Comparison of ENCODE assay signal across 24 cellular contexts in the genomic region with DNA sequence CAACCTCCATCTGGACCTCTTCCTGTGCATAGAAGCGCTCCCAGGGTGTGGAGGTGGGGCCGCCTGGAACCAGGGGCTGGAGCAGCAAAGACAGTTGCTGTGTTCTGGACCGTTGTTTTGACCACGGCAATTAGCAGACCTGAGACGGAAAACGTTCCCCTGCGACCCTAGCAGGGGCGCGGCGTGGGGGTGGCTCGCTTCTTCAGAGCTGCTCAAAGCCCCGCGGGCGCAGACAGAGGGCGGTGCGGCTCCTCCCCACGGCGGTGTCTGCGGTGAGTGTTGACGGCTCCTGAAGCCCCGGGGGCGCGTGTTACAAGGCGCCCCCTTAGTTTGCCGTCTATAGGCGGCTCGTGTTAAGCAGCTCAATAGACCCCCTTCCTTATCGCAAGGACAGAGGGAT.
DNase-seq lines count a peak whose midpoint lies in the region; ATAC-seq and TF ChIP-seq lines count a peak whose summit lies in the region.
"Had no signal": no experiment of that assay in that cellular context is flagged by ENCODE, and none has a peak within 500 bp of the region (broad histone marks: within the 10 kb centered on the region; RNA-seq: fewer than 3 reads in every experiment).

No MANE protein-coding gene starts in this region.

- H3K9ac ChIP-seq in neural progenitor cell, result no peak overlapping the region
- H3K9ac ChIP-seq: GM23248, parathyroid adenoma had no signal

- TF ChIP-seq CTCF in WTC11 (IDR thresholded peaks at IDR 0.05), result no peak
- no peak for TF ChIP-seq CTCF in neural progenitor cell (IDR thresholded peaks at IDR 0.05)
- no peak for TF ChIP-seq CTCF in Caco-2 (IDR thresholded peaks at IDR 0.05; ENCODE audit: insufficient read depth in 1 of 2, low read depth in 1 of 2, low read length in 1 of 2, severe bottlenecking in 1 of 2, unreplicated experiment in 1 of 2)
- TF ChIP-seq CTCF in GM10248 (IDR thresholded peaks at IDR 0.05; ENCODE audit: control extremely low read depth, extremely low read depth, low read depth, missing control alignments), result no peak

- H3K4me1 ChIP-seq in neural progenitor cell (no peaks in the 10 kb centered on the region), Caco-2 (peaks cover 11% of the 10 kb centered on the region; the same call in 1 of the 2 replicates)
- H3K4me1 ChIP-seq: breast epithelium, parathyroid adenoma, right atrium auricular region, SJSA1 had no signal

- no peak overlapping the region for H3K27ac ChIP-seq in neural progenitor cell
- H3K27ac ChIP-seq: breast epithelium, epithelial cell of prostate, GM23248, parathyroid adenoma, right atrium auricular region, SJSA1, VCaP had no signal

- ATAC-seq in WTC11, result peak; percentile 83
- ATAC-seq: left cardiac atrium had no signal

- peak overlapping the region; percentile 63 for H3K4me3 Mint-ChIP-seq in WTC11
- no peak overlapping the region for H3K4me3 Mint-ChIP-seq in neural progenitor cell
- no peak overlapping the region for H3K4me3 Mint-ChIP-seq in Caco-2 (ENCODE audit: unreplicated experiment)
- H3K4me3 Mint-ChIP-seq: activated naive CD4-positive, alpha-beta T cell treated with anti-CD3 and anti-CD28 coated beads, Interleukin-2, amount 50 U/mL, for 24 hours had no signal

- H3K36me3 ChIP-seq in neural progenitor cell (no peaks in the 10 kb centered on the region), Caco-2 (ENCODE audit: control insufficient read depth, insufficient read depth, low read length) (no peaks in the 10 kb centered on the region)
- H3K36me3 ChIP-seq: breast epithelium, right atrium auricular region, SJSA1 had no signal

- H3K27me3 Mint-ChIP-seq in WTC11 (ENCODE audit: low read depth) (no peaks in the 10 kb centered on the region; the same call in 1 of the 2 replicates), neural progenitor cell (ENCODE audit: insufficient read depth, low read depth) (no peaks in the 10 kb centered on the region), Caco-2 (ENCODE audit: insufficient read depth, unreplicated experiment) (no peaks in the 10 kb centered on the region)
- H3K27me3 Mint-ChIP-seq: activated naive CD4-positive, alpha-beta T cell treated with anti-CD3 and anti-CD28 coated beads, Interleukin-2, amount 50 U/mL, for 24 hours had no signal

- POLR2A ChIA-PET in WTC11 (lab: Charles Lee) (interaction anchor here (0.5 kb wide), 1 partner anchor 37 kb away, joined by 7 read pairs; no protein-coding TSS in a partner anchor), Caco-2 (lab: Charles Lee) (no interaction called here), GM10248 (lab: Yijun Ruan, JAX) (no interaction called here)

- H3K27ac Mint-ChIP-seq in WTC11 (no peak overlapping the region), neural progenitor cell (no peak overlapping the region), Caco-2 (ENCODE audit: unreplicated experiment) (no peak overlapping the region)
- H3K27ac Mint-ChIP-seq: activated naive CD4-positive, alpha-beta T cell treated with anti-CD3 and anti-CD28 coated beads, Interleukin-2, amount 50 U/mL, for 24 hours; activated T-helper 2 cell treated with anti-CD3 and anti-CD28 coated beads, Interferon-gamma antibody, Interleukin-2, Interleukin-4, amounts not matched to agents 10 μg/mL and 5 μg/mL and 100 μg/mL, durations not matched to agents 14 hours and 24 hours and 36 hours had no signal

- no peaks in the 10 kb centered on the region for H3F3A ChIP-seq in neural progenitor cell (ENCODE audit: low read depth)

- intact Hi-C loops in Caco-2 (cut with micrococcal nuclease; ENCODE audit: unreplicated experiment), result no loop called here

- H3K9me3 ChIP-seq in neural progenitor cell (ENCODE audit: low read depth), result no peaks in the 10 kb centered on the region
- H3K9me3 ChIP-seq in Caco-2, result no peaks in the 10 kb centered on the region
- H3K9me3 ChIP-seq: breast epithelium, right atrium auricular region had no signal

- DNase-seq in ELF-1 (ENCODE audit: low read depth, low spot score), result peak; percentile 94
- DNase-seq in WTC11 (ENCODE audit: low spot score), result peak; percentile 63
- DNase-seq in neural progenitor cell (ENCODE audit: low spot score), result peak; percentile 45
- no peak for DNase-seq in Caco-2
- DNase-seq in GM10248 (ENCODE audit: extremely low spot score), result no peak
- no peak for DNase-seq in NK-92 (lab: John Stamatoyannopoulos, UW; ENCODE audit: unreplicated experiment)
- DNase-seq in EL, result no peak
- DNase-seq: 8988T; activated CD4-positive, alpha-beta T cell treated with anti-CD3 and anti-CD28 coated beads for 4 hours; COR-L47; GM23248; left cardiac atrium; small intestine; stimulated activated naive CD4-positive, alpha-beta T cell; T1000 had no signal

- H3K4me3 ChIP-seq in iPS-11a (ENCODE audit: low read depth, low read length) (peak overlapping the region; percentile 9), neural progenitor cell (peak overlapping the region; percentile 24), Caco-2 (ENCODE audit: low read depth, low read length) (no peak overlapping the region)
- H3K4me3 ChIP-seq: breast epithelium, GM23248, right atrium auricular region, SJSA1 had no signal

- BruUV-seq in Caco-2 (replicated peaks; lab: Mats Ljungman, UMichigan), result no TSS peak

- H3K36me3 Mint-ChIP-seq in WTC11, result no peaks in the 10 kb centered on the region
- no peaks in the 10 kb centered on the region for H3K36me3 Mint-ChIP-seq in neural progenitor cell
- no peaks in the 10 kb centered on the region for H3K36me3 Mint-ChIP-seq in Caco-2 (ENCODE audit: insufficient read depth, unreplicated experiment)
- H3K36me3 Mint-ChIP-seq: activated naive CD4-positive, alpha-beta T cell treated with anti-CD3 and anti-CD28 coated beads, Interleukin-2, amount 50 U/mL, for 24 hours had no signal

- peaks cover 20% of the 10 kb centered on the region for H3K4me1 Mint-ChIP-seq in WTC11
- H3K4me1 Mint-ChIP-seq in neural progenitor cell, result no peaks in the 10 kb centered on the region
- H3K4me1 Mint-ChIP-seq in Caco-2 (ENCODE audit: low read depth, unreplicated experiment), result no peaks in the 10 kb centered on the region
- H3K4me1 Mint-ChIP-seq: activated naive CD4-positive, alpha-beta T cell treated with anti-CD3 and anti-CD28 coated beads, Interleukin-2, amount 50 U/mL, for 24 hours had no signal

- H3K4me2 ChIP-seq in neural progenitor cell, result peak overlapping the region; percentile 55

- H3K9me3 Mint-ChIP-seq in WTC11, result no peaks in the 10 kb centered on the region
- H3K9me3 Mint-ChIP-seq in neural progenitor cell, result no peaks in the 10 kb centered on the region
- no peaks in the 10 kb centered on the region for H3K9me3 Mint-ChIP-seq in Caco-2 (ENCODE audit: unreplicated experiment)

- H3K79me2 ChIP-seq in neural progenitor cell (ENCODE audit: low read depth), result no peaks in the 10 kb centered on the region
- H3K79me2 ChIP-seq: parathyroid adenoma had no signal

- CTCF ChIA-PET in WTC11 (lab: Charles Lee), result no interaction called here
- CTCF ChIA-PET in Caco-2 (lab: Charles Lee), result no interaction called here
- CTCF ChIA-PET in GM10248 (lab: Yijun Ruan, JAX), result no interaction called here

- H3K27me3 ChIP-seq in neural progenitor cell (no peaks in the 10 kb centered on the region), Caco-2 (replicated peaks; ENCODE audit: control insufficient read depth, insufficient read depth, low read length) (no peaks in the 10 kb centered on the region)
- H3K27me3 ChIP-seq: breast epithelium, right atrium auricular region, SJSA1 had no signal

- H2AFZ ChIP-seq in neural progenitor cell (replicated peaks), result peak overlapping the region; percentile 88
- H2AFZ ChIP-seq: GM23248, parathyroid adenoma had no signal

- no peaks in the 10 kb centered on the region for H4K20me1 ChIP-seq in neural progenitor cell (ENCODE audit: low read depth)

TF ChIP-seq in WTC11, 78 proteins besides CTCF, POLR2A, EP300 and RAD21 (continues in another document):
- no peak for TF ChIP-seq TEAD4 (CRISPR knock-in tag; IDR thresholded peaks at IDR 0.05)
- TF ChIP-seq, protein P1, sequence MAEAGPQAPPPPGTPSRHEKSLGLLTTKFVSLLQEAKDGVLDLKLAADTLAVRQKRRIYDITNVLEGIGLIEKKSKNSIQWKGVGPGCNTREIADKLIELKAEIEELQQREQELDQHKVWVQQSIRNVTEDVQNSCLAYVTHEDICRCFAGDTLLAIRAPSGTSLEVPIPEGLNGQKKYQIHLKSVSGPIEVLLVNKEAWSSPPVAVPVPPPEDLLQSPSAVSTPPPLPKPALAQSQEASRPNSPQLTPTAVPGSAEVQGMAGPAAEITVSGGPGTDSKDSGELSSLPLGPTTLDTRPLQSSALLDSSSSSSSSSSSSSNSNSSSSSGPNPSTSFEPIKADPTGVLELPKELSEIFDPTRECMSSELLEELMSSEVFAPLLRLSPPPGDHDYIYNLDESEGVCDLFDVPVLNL (CRISPR knock-in tag; IDR thresholded peaks at IDR 0.05; ENCODE audit: borderline replicate concordance, low read depth), result no peak
- TF ChIP-seq ETV6 (CRISPR knock-in tag; IDR thresholded peaks at IDR 0.05), result no peak
- TF ChIP-seq, protein P2, sequence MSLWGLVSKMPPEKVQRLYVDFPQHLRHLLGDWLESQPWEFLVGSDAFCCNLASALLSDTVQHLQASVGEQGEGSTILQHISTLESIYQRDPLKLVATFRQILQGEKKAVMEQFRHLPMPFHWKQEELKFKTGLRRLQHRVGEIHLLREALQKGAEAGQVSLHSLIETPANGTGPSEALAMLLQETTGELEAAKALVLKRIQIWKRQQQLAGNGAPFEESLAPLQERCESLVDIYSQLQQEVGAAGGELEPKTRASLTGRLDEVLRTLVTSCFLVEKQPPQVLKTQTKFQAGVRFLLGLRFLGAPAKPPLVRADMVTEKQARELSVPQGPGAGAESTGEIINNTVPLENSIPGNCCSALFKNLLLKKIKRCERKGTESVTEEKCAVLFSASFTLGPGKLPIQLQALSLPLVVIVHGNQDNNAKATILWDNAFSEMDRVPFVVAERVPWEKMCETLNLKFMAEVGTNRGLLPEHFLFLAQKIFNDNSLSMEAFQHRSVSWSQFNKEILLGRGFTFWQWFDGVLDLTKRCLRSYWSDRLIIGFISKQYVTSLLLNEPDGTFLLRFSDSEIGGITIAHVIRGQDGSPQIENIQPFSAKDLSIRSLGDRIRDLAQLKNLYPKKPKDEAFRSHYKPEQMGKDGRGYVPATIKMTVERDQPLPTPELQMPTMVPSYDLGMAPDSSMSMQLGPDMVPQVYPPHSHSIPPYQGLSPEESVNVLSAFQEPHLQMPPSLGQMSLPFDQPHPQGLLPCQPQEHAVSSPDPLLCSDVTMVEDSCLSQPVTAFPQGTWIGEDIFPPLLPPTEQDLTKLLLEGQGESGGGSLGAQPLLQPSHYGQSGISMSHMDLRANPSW (CRISPR knock-in tag; conservative IDR thresholded peaks at IDR 0.05; ENCODE audit: low read depth), result no peak

Comparison
In these comparisons a context has a peak if more than half of its experiments do, and no peak if none do; other contexts are left out.
1. DNase-seq: peak in ELF-1 (single experiment), WTC11 (single experiment) and neural progenitor cell (single experiment); none in Caco-2 (0 of 2), GM10248 (single experiment), NK-92 (single experiment) and EL (single experiment).